Comparison of ENCODE assay signal across 8 cellular contexts in genomic region chr1:161226320-161226711, GRCh38. TPM values are rescaled to one million over a fixed set of nuclear protein-coding genes. Genes with fewer than 3 reads are reported as not detected.
DNase-seq lines count a peak whose midpoint lies in the region; ATAC-seq and TF ChIP-seq lines count a peak whose summit lies in the region.

No MANE protein-coding gene starts in this region.

- H3K27me3 ChIP-seq in heart left ventricle: no peaks in the 10 kb centered on the region

- H3K4me1 ChIP-seq in heart left ventricle: peaks cover 0 to 32% (median 18%) of the 10 kb centered on the region in 12 donors

- no peak for TF ChIP-seq POLR2A in heart left ventricle (IDR thresholded peaks at IDR 0.05)

- peak overlapping the region; percentile 75 for H3K4me3 ChIP-seq in WI38 (ENCODE audit: low read depth, low read length)
- H3K4me3 ChIP-seq in heart left ventricle: peak overlapping the region; percentile 44 to 82 (median 75)
- peak overlapping the region; percentile 51 to 91 (median 64) for H3K4me3 ChIP-seq in skin epidermis

- H3K9me3 ChIP-seq in heart left ventricle: no peaks in the 10 kb centered on the region

- H3K27ac ChIP-seq in heart left ventricle: peak overlapping the region; percentile 74 to 94 (median 86)
- H3K27ac ChIP-seq in skin epidermis: peak overlapping the region; percentile 55 to 88 (median 82)

- peaks cover 0 to 36% (median 28%) of the 10 kb centered on the region in 9 donors for H3K36me3 ChIP-seq in heart left ventricle

- DNase-seq in NCI-H146 (lab: John Stamatoyannopoulos, UW) (peak; percentile 37), NCI-H146 treated with DMSO at 0.1 percent for 48 hours (lab: John Stamatoyannopoulos, UW; ENCODE audit: unreplicated experiment) (no peak), heart left ventricle (peak in 1 of 5 donors; percentile 32), COR-L47 (lab: John Stamatoyannopoulos, UW) (no peak)
- no peak for DNase-seq in stimulated activated CD4-positive, alpha-beta T cell treated with anti-CD3 and anti-CD28 coated beads, Interleukin-2, amount 100 ng/mL, for 24 hours

- 2 to 5% (median 3%) methylated on average over 15 of the region's 15 CpGs for WGBS in heart left ventricle, 4 donors

- intact Hi-C loops in heart left ventricle (cut with DNase I): loop anchor here (1.0 to 10.0 kb wide), 13 partner anchors 24 to 161 kb away; partner anchors contain the start of genes SDHC (in 5 of the 10), CFAP126 (in 2 of the 10) and NDUFS2 (in 1 of the 10)

- ATAC-seq in heart left ventricle (peak in 2 of 4 donors; percentile 2 to 3), HG02642 (IDR thresholded peaks at IDR 0.05; ENCODE audit: poor library complexity, unreplicated experiment) (no peak)

- TF ChIP-seq CTCF in WI38 (IDR thresholded peaks at IDR 0.05; ENCODE audit: low read depth, low read length) (no peak), heart left ventricle (IDR thresholded peaks at IDR 0.05) (no peak)

RNA-seq across cellular contexts. Expression of gene TOMM40L, which starts 0.5 kb away (rescaled TPM):
- 10 to 100 TPM; 24.1 to 37.1 (median 31.1) TPM for total RNA-seq in heart left ventricle
- polyA plus RNA-seq in heart left ventricle: 10 to 100 TPM; 28.8 to 29.1 TPM

RNA-seq across cellular contexts. Expression of gene APOA2, which starts 2.9 kb away (rescaled TPM):
- total RNA-seq in heart left ventricle: not detected
- not detected for polyA plus RNA-seq in heart left ventricle

RNA-seq across cellular contexts. Expression of gene FCER1G, which starts 11.2 kb away (rescaled TPM):
- total RNA-seq in heart left ventricle: 100 to 1,000 TPM in 1 of 9 donors, 10 to 100 TPM in 5, 1 to 10 TPM in 3; 2.9 to 157 (median 17.1) TPM
- polyA plus RNA-seq in heart left ventricle: 10 to 100 TPM; 14.6 to 40.0 TPM

RNA-seq across cellular contexts. Expression of gene NR1I3, which starts 11.7 kb away (rescaled TPM):
- total RNA-seq in heart left ventricle: not detected
- under 1 TPM in 1 of 2 donors, not detected in 1; 0.23 TPM for polyA plus RNA-seq in heart left ventricle

RNA-seq across cellular contexts. Expression of gene NDUFS2, which starts 24.1 kb away (rescaled TPM):
- total RNA-seq in heart left ventricle: 100 to 1,000 TPM; 214 to 460 (median 297) TPM
- polyA plus RNA-seq in heart left ventricle: 100 to 1,000 TPM; 157 to 189 TPM
